ENCODE assay signal across 9 cellular contexts in the genomic region with DNA sequence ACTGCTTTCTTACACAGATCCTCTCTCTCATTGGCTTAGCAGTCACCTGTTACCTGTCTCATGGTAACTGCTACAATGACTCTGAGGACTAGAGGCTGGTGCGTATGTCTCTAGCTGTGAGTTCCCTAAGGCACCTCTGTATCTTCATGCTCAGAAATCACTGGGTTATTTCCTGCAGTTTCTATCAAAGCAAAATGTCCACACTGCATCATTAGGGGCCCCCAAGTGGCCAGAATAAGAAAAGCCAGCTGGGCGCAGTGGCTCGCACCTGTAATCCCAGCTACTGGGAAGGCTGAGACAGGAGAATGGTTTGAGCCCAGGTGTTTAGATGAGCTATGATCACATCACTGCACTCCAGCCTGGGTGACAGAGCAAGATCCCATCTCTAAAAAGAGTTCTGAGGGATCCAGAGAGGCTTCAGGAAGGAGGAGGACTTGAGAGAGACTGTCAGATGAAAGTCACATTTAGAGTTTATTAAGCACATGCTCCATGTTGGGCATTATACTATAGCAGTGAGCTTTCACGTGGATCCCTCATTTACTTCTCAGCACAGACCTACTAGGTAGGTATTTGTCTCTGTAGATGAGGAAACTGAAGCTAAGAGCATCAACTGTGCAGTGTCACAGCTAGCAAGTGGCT. TPM values are rescaled to one million over a fixed set of nuclear protein-coding genes. Genes with fewer than 3 reads are reported as not detected.
DNase-seq lines count a peak whose midpoint lies in the region; ATAC-seq and TF ChIP-seq lines count a peak whose summit lies in the region.
"Had no signal": no experiment of that assay in that cellular context is flagged by ENCODE, and none has a peak within 500 bp of the region (broad histone marks: within the 10 kb centered on the region; RNA-seq: fewer than 3 reads in every experiment).

No MANE protein-coding gene starts in this region.

- peaks cover 27 to 37% of the 10 kb centered on the region in 2 donors for H3K4me1 Mint-ChIP-seq in stimulated activated naive B cell treated with anti-CD40 and anti-IgM and Interleukin-4, amounts not matched to agents 10 μg/mL and 1 μg/mL and 100 μg/mL, for 72 hours

- H3K4me3 Mint-ChIP-seq in stimulated activated naive B cell treated with anti-CD40 and anti-IgM and Interleukin-4, amounts not matched to agents 10 μg/mL and 1 μg/mL and 100 μg/mL, for 72 hours: no peak overlapping the region
- H3K4me3 Mint-ChIP-seq: dendritic cell treated with granulocyte-macrophage colony-stimulating factor and Interleukin-4, amounts not matched to agents 40 ng/mL and 50 ng/mL, for 4 days had no signal

- peaks cover 23% of the 10 kb centered on the region for H3K79me2 ChIP-seq in hepatocyte

- WGBS in heart right ventricle, 2 donors: 14 to 16% methylated on average over 4 of the region's 4 CpGs
- 15% methylated on average over 4 of the region's 4 CpGs for WGBS in hepatocyte (ENCODE audit: low lambda C conversion rate, missing lambda C conversion rate)

- H3K9me2 ChIP-seq in hepatocyte (replicated peaks; ENCODE audit: insufficient read depth): no peaks in the 10 kb centered on the region

- ATAC-seq in heart right ventricle (no peak), HG03097 (IDR thresholded peaks at IDR 0.05; ENCODE audit: low FRiP score, unreplicated experiment) (no peak)
- ATAC-seq in stimulated activated naive B cell treated with anti-CD40 and anti-IgM and Interleukin-4, amounts not matched to agents 10 μg/mL and 1 μg/mL and 100 μg/mL, for 72 hours (replicated peaks): no peak

- H2AFZ ChIP-seq in hepatocyte: no peak overlapping the region

- H3K9me3 Mint-ChIP-seq in stimulated activated naive B cell treated with anti-CD40 and anti-IgM and Interleukin-4, amounts not matched to agents 10 μg/mL and 1 μg/mL and 100 μg/mL, for 72 hours: no peaks in the 10 kb centered on the region
- H3K9me3 Mint-ChIP-seq: dendritic cell treated with granulocyte-macrophage colony-stimulating factor and Interleukin-4, amounts not matched to agents 40 ng/mL and 50 ng/mL, for 4 days had no signal

- H3K27me3 Mint-ChIP-seq in stimulated activated naive B cell treated with anti-CD40 and anti-IgM and Interleukin-4, amounts not matched to agents 10 μg/mL and 1 μg/mL and 100 μg/mL, for 72 hours: no peaks in the 10 kb centered on the region

- H3K4me3 ChIP-seq in heart right ventricle (no peak overlapping the region), WERI-Rb-1 (ENCODE audit: low read depth, low read length) (no peak overlapping the region), hepatocyte (no peak overlapping the region)

- no peaks in the 10 kb centered on the region for H4K20me1 ChIP-seq in hepatocyte (ENCODE audit: insufficient read depth, poor library complexity, severe bottlenecking)

- peaks cover 8 to 15% of the 10 kb centered on the region in 2 donors for H3K36me3 Mint-ChIP-seq in stimulated activated naive B cell treated with anti-CD40 and anti-IgM and Interleukin-4, amounts not matched to agents 10 μg/mL and 1 μg/mL and 100 μg/mL, for 72 hours

- peak overlapping the region; percentile 21 for H3K27ac Mint-ChIP-seq in stimulated activated naive B cell treated with anti-CD40 and anti-IgM and Interleukin-4, amounts not matched to agents 10 μg/mL and 1 μg/mL and 100 μg/mL, for 72 hours
- H3K27ac Mint-ChIP-seq: dendritic cell treated with granulocyte-macrophage colony-stimulating factor and Interleukin-4, amounts not matched to agents 40 ng/mL and 50 ng/mL, for 4 days had no signal

- TF ChIP-seq CTCF in heart right ventricle (IDR thresholded peaks at IDR 0.05): peak; percentile 24 to 69 (median 63)
- peak; percentile 76 for TF ChIP-seq CTCF in WERI-Rb-1 (IDR thresholded peaks at IDR 0.05; ENCODE audit: low read depth, low read length)
- peak; percentile 76 for TF ChIP-seq CTCF in hepatocyte (IDR thresholded peaks at IDR 0.05; ENCODE audit: poor library complexity)

- H3K27me3 ChIP-seq in heart right ventricle: no peaks in the 10 kb centered on the region
- no peaks in the 10 kb centered on the region for H3K27me3 ChIP-seq in WERI-Rb-1 (ENCODE audit: insufficient read depth, low read depth, severe bottlenecking)
- no peaks in the 10 kb centered on the region for H3K27me3 ChIP-seq in hepatocyte

- H3K4me1 ChIP-seq in heart right ventricle (peaks cover 0 to 30% (median 20%) of the 10 kb centered on the region in 9 donors), hepatocyte (ENCODE audit: insufficient read depth) (peaks cover 9% of the 10 kb centered on the region)

- H3K36me3 ChIP-seq in heart right ventricle (peaks cover 0 to 15% (median 10%) of the 10 kb centered on the region in 9 donors), WERI-Rb-1 (peaks cover 11% of the 10 kb centered on the region), hepatocyte (replicated peaks; ENCODE audit: insufficient read depth, low read depth) (no peaks in the 10 kb centered on the region)

- no peak overlapping the region for H3K4me2 ChIP-seq in hepatocyte

- intact Hi-C loops in heart right ventricle (cut with DNase I) (loop anchor here in 9 of 10 donors (2.0 to 10.0 kb wide), 12 partner anchors 35 to 300 kb away; a partner anchor contains a TSS), cardiac septum (cut with DNase I) (loop anchor here (1.0 to 10.0 kb wide), 5 partner anchors 34 to 300 kb away; a partner anchor contains a TSS), posterior vena cava (cut with DNase I) (loop anchor here (2.0 to 5.0 kb wide), 2 partner anchors 19 to 35 kb away; no protein-coding TSS in a partner anchor)

- H3K27ac ChIP-seq in heart right ventricle (no peak overlapping the region), WERI-Rb-1 (no peak overlapping the region), hepatocyte (peak overlapping the region; percentile 37)

- H3K9me3 ChIP-seq in heart right ventricle (no peaks in the 10 kb centered on the region), WERI-Rb-1 (ENCODE audit: severe bottlenecking) (no peaks in the 10 kb centered on the region), hepatocyte (ENCODE audit: low read depth) (no peaks in the 10 kb centered on the region)

- DNase-seq in heart right ventricle (no peak), cardiac septum (ENCODE audit: low spot score) (no peak), NCI-H1105 treated with DMSO at 0.1 percent for 48 hours (lab: John Stamatoyannopoulos, UW) (peak; percentile 43), WERI-Rb-1 (peak; percentile 65), hepatocyte (ENCODE audit: low spot score) (peak; percentile 81), posterior vena cava (ENCODE audit: low spot score) (no peak)
- no peak for DNase-seq in stimulated activated naive B cell treated with anti-CD40 and anti-IgM and Interleukin-4, amounts not matched to agents 10 μg/mL and 1 μg/mL and 100 μg/mL, for 72 hours

RNA-seq across cellular contexts. Expression of a gene that starts 2.3 kb away (rescaled TPM):
- 10 to 100 TPM; 16.0 to 25.0 (median 21.5) TPM for total RNA-seq in heart right ventricle
- 10 to 100 TPM; 10.5 to 12.2 TPM for polyA plus RNA-seq in heart right ventricle
- 16.0 TPM for total RNA-seq in cardiac septum
- 38.3 and 40.1 TPM in 2 replicates for total RNA-seq in hepatocyte
- polyA plus RNA-seq in hepatocyte: 34.6 and 40.3 TPM in 2 replicates
- total RNA-seq in posterior vena cava: 10 to 100 TPM; 21.9 to 23.3 TPM

RNA-seq across cellular contexts. Expression of a gene that starts 17.9 kb away (rescaled TPM):
- total RNA-seq in heart right ventricle (not detected), cardiac septum (0.13 TPM), hepatocyte (1.2 and 1.7 TPM in 2 replicates), posterior vena cava (not detected)
- polyA plus RNA-seq in heart right ventricle (under 1 TPM in 1 of 2 donors, not detected in 1; 0.03 TPM), hepatocyte (5.7 and 6.1 TPM in 2 replicates)

RNA-seq across cellular contexts. Expression of a gene that starts 37.2 kb away (rescaled TPM):
- total RNA-seq in heart right ventricle (10 to 100 TPM in 8 of 10 donors, 1 to 10 TPM in 2; 6.5 to 24.8 (median 16.6) TPM), cardiac septum (11.5 TPM), hepatocyte (2.3 and 2.8 TPM in 2 replicates), posterior vena cava (1 to 10 TPM; 7.4 to 9.8 TPM)
- polyA plus RNA-seq in heart right ventricle (10 to 100 TPM in 1 of 2 donors, 1 to 10 TPM in 1; 8.7 to 10.2 TPM), hepatocyte (1.1 TPM in 1 of 2 replicates, not detected in the other)

RNA-seq across cellular contexts. Expression of a gene that starts 48.1 kb away (rescaled TPM):
- total RNA-seq in heart right ventricle (1 to 10 TPM in 2 of 10 donors, under 1 TPM in 7, not detected in 1; 0.17 to 1.9 (median 0.47) TPM), cardiac septum (0.59 TPM), hepatocyte (155 and 197 TPM in 2 replicates), posterior vena cava (1 to 10 TPM; 1.7 to 3.2 TPM)
- polyA plus RNA-seq in heart right ventricle (under 1 TPM; 0.22 to 0.43 TPM), hepatocyte (233 and 252 TPM in 2 replicates)

Comparison
In these comparisons a context has a peak if more than half of its experiments do, and no peak if none do; other contexts are left out.
1. DNase-seq: peak in NCI-H1105 treated with DMSO at 0.1 percent for 48 hours (single experiment), WERI-Rb-1 (single experiment) and hepatocyte (single experiment); none in heart right ventricle (0 of 2), cardiac septum (single experiment), stimulated activated naive B cell treated with anti-CD40 and anti-IgM and Interleukin-4, amounts not matched to agents 10 μg/mL and 1 μg/mL and 100 μg/mL, for 72 hours (single experiment) and posterior vena cava (single experiment).
2. Peak in every context shown above with its lines, with median percentiles within 50 percentile points of each other: CTCF ChIP-seq.